In the genomic region with DNA sequence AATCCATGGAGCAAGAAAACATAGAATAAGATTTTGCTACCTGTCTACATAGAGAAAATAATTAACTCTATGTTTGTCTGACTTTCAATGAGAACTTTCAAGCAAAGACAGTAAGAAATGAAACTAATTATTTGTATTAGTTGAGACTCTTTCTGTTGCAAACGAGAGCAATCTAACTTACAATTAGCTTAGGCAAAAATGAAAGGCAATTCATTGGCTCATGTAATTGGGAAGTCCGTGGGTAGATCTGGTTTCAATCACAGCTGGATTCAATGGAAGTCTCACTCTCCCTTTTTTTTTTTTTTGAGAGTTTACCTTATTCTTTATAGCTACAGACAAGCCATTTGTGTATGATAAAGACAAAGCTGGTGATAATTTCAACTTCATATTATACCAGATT, we compare ENCODE assay signal across 2 cellular contexts.
TF ChIP-seq lines count a peak whose summit lies in the region.

No MANE protein-coding gene starts in this region.

TF ChIP-seq in GM23338, 12 proteins besides CTCF, POLR2A, EP300 and RAD21:
- TF ChIP-seq, protein P1, sequence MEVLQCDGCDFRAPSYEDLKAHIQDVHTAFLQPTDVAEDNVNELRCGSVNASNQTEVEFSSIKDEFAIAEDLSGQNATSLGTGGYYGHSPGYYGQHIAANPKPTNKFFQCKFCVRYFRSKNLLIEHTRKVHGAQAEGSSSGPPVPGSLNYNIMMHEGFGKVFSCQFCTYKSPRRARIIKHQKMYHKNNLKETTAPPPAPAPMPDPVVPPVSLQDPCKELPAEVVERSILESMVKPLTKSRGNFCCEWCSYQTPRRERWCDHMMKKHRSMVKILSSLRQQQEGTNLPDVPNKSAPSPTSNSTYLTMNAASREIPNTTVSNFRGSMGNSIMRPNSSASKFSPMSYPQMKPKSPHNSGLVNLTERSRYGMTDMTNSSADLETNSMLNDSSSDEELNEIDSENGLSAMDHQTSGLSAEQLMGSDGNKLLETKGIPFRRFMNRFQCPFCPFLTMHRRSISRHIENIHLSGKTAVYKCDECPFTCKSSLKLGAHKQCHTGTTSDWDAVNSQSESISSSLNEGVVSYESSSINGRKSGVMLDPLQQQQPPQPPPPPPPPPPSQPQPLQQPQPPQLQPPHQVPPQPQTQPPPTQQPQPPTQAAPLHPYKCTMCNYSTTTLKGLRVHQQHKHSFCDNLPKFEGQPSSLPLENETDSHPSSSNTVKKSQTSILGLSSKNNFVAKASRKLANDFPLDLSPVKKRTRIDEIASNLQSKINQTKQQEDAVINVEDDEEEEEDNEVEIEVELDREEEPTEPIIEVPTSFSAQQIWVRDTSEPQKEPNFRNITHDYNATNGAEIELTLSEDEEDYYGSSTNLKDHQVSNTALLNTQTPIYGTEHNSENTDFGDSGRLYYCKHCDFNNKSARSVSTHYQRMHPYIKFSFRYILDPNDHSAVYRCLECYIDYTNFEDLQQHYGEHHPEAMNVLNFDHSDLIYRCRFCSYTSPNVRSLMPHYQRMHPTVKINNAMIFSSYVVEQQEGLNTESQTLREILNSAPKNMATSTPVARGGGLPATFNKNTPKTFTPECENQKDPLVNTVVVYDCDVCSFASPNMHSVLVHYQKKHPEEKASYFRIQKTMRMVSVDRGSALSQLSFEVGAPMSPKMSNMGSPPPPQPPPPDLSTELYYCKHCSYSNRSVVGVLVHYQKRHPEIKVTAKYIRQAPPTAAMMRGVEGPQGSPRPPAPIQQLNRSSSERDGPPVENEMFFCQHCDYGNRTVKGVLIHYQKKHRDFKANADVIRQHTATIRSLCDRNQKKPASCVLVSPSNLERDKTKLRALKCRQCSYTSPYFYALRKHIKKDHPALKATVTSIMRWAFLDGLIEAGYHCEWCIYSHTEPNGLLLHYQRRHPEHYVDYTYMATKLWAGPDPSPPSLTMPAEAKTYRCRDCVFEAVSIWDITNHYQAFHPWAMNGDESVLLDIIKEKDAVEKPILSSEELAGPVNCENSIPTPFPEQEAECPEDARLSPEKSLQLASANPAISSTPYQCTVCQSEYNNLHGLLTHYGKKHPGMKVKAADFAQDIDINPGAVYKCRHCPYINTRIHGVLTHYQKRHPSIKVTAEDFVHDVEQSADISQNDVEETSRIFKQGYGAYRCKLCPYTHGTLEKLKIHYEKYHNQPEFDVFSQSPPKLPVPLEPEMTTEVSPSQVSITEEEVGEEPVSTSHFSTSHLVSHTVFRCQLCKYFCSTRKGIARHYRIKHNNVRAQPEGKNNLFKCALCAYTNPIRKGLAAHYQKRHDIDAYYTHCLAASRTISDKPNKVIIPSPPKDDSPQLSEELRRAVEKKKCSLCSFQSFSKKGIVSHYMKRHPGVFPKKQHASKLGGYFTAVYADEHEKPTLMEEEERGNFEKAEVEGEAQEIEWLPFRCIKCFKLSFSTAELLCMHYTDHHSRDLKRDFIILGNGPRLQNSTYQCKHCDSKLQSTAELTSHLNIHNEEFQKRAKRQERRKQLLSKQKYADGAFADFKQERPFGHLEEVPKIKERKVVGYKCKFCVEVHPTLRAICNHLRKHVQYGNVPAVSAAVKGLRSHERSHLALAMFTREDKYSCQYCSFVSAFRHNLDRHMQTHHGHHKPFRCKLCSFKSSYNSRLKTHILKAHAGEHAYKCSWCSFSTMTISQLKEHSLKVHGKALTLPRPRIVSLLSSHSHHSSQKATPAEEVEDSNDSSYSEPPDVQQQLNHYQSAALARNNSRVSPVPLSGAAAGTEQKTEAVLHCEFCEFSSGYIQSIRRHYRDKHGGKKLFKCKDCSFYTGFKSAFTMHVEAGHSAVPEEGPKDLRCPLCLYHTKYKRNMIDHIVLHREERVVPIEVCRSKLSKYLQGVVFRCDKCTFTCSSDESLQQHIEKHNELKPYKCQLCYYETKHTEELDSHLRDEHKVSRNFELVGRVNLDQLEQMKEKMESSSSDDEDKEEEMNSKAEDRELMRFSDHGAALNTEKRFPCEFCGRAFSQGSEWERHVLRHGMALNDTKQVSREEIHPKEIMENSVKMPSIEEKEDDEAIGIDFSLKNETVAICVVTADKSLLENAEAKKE (CRISPR knock-in tag; IDR thresholded peaks at IDR 0.05), result no peak
- TF ChIP-seq NANOG (IDR thresholded peaks at IDR 0.05; ENCODE audit: borderline replicate concordance), result peak; percentile 65; the same call in 1 of the 2 replicates

TF ChIP-seq in K562, 482 proteins besides CTCF, POLR2A, EP300 and RAD21 (continued from another document):
- no peak for TF ChIP-seq CUX1 (CRISPR knock-in tag; IDR thresholded peaks at IDR 0.05)
- no peak for TF ChIP-seq GTF2A2 (tag; IDR thresholded peaks at IDR 0.05)
- no peak for TF ChIP-seq ARHGAP35 (IDR thresholded peaks at IDR 0.05; ENCODE audit: partially characterized antibody)
- TF ChIP-seq BHLHE40 (IDR thresholded peaks at IDR 0.05; ENCODE audit: low read length), result no peak
- no peak for TF ChIP-seq ZNF175 (CRISPR knock-in tag; IDR thresholded peaks at IDR 0.05; ENCODE audit: low read depth)
